In genomic region chr4:153426207-153426886, GRCh38 we compare ENCODE assay signal across 12 cellular contexts. TPM values are rescaled to one million over a fixed set of nuclear protein-coding genes. Genes with fewer than 3 reads are reported as not detected.
A peak's percentile ranks its signal among the peaks of the same experiment; 100 is the strongest.
DNase-seq lines count a peak whose midpoint lies in the region; ATAC-seq and TF ChIP-seq lines count a peak whose summit lies in the region.
"Had no signal": no experiment of that assay in that cellular context is flagged by ENCODE, and none has a peak within 500 bp of the region (broad histone marks: within the 10 kb centered on the region; RNA-seq: fewer than 3 reads in every experiment).

No MANE protein-coding gene starts in this region.

- H3K4me1 ChIP-seq in foreskin keratinocyte (no peaks in the 10 kb centered on the region), SJCRH30 (no peaks in the 10 kb centered on the region)

- H3K27ac ChIP-seq in foreskin keratinocyte (no peak overlapping the region), SJCRH30 (no peak overlapping the region)
- H3K27ac ChIP-seq: RWPE1 had no signal

- ATAC-seq in GM18517 (IDR thresholded peaks at IDR 0.05; ENCODE audit: unreplicated experiment) (peak; percentile 51), GM21515 (IDR thresholded peaks at IDR 0.05; ENCODE audit: unreplicated experiment) (peak; percentile 62), HG03571 (IDR thresholded peaks at IDR 0.05; ENCODE audit: unreplicated experiment) (peak; percentile 44), foreskin keratinocyte (peak; percentile 20)

- DNase-seq in foreskin keratinocyte (peak; percentile 49 to 58), RPMI8226 (no peak), SJCRH30 (no peak), DMS114 treated with DMSO at 0.1 percent for 48 hours (lab: John Stamatoyannopoulos, UW; ENCODE audit: unreplicated experiment) (no peak), NCI-H1092 treated with DMSO at 0.1 percent for 48 hours (lab: John Stamatoyannopoulos, UW) (no peak)
- DNase-seq: activated CD8-positive, alpha-beta memory T cell treated with anti-CD3 and anti-CD28 coated beads, Interleukin-2, amount 50 U/mL, for 4 hours; cortex of kidney; HCEC 1CT had no signal

- no peaks in the 10 kb centered on the region for H3K36me3 ChIP-seq in SJCRH30

- TF ChIP-seq CTCF in foreskin keratinocyte (conservative IDR thresholded peaks at IDR 0.05), result no peak

- H3K27me3 ChIP-seq in foreskin keratinocyte (no peaks in the 10 kb centered on the region), SJCRH30 (no peaks in the 10 kb centered on the region)

- H3K9me3 ChIP-seq in SJCRH30 (replicated peaks), result no peaks in the 10 kb centered on the region

- H3K4me3 ChIP-seq in SJCRH30, result no peak overlapping the region

RNA-seq across cellular contexts. Expression of gene TMEM131L, which starts 39.8 kb away (rescaled TPM):
- total RNA-seq in foreskin keratinocyte, result 10.5 and 13.4 TPM in 2 replicates
- polyA plus RNA-seq in foreskin keratinocyte, result 3.8 and 4.1 TPM in 2 replicates
- total RNA-seq in SJCRH30 (2014; rRNA removed; shearing (Covaris generic)), result 55.0 and 61.3 TPM in 2 replicates

Comparison
In these comparisons a context has a peak if more than half of its experiments do, and no peak if none do; other contexts are left out.
1. DNase-seq: peak in foreskin keratinocyte (2 of 2); none in RPMI8226 (single experiment), SJCRH30 (0 of 2), DMS114 treated with DMSO at 0.1 percent for 48 hours (single experiment) and NCI-H1092 treated with DMSO at 0.1 percent for 48 hours (single experiment).
2. Peak in every context shown above with its lines, with median percentiles within 50 percentile points of each other: ATAC-seq.